2 cellular contexts compared by ENCODE assay signal in the genomic region with DNA sequence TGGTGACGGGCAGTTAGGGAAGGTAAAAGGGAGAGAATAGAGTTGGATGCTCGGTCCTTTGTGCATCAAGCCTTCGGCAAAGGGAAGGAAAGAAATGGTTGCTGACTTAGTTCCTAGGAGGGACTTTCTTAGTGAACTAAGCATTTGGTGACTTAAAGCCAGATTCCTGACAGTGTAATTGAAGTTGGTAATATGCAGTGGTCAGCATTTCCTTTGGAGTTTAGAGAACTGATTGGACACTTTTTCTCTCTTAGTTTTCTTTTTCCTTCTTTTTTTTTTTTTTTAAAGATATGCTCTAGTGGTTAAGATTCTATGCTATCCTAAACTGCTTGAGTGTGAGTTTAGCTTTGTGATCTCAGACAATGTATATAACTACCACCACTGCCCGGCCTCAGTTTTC.
TF ChIP-seq lines count a peak whose summit lies in the region.

No MANE protein-coding gene starts in this region.

TF ChIP-seq in HEK293, 187 proteins besides CTCF, POLR2A, EP300 and RAD21 (continues in another document):
- TF ChIP-seq ZBTB1 (tag by site-specific recombination; IDR thresholded peaks at IDR 0.05), result no peak
- TF ChIP-seq, protein P1, sequence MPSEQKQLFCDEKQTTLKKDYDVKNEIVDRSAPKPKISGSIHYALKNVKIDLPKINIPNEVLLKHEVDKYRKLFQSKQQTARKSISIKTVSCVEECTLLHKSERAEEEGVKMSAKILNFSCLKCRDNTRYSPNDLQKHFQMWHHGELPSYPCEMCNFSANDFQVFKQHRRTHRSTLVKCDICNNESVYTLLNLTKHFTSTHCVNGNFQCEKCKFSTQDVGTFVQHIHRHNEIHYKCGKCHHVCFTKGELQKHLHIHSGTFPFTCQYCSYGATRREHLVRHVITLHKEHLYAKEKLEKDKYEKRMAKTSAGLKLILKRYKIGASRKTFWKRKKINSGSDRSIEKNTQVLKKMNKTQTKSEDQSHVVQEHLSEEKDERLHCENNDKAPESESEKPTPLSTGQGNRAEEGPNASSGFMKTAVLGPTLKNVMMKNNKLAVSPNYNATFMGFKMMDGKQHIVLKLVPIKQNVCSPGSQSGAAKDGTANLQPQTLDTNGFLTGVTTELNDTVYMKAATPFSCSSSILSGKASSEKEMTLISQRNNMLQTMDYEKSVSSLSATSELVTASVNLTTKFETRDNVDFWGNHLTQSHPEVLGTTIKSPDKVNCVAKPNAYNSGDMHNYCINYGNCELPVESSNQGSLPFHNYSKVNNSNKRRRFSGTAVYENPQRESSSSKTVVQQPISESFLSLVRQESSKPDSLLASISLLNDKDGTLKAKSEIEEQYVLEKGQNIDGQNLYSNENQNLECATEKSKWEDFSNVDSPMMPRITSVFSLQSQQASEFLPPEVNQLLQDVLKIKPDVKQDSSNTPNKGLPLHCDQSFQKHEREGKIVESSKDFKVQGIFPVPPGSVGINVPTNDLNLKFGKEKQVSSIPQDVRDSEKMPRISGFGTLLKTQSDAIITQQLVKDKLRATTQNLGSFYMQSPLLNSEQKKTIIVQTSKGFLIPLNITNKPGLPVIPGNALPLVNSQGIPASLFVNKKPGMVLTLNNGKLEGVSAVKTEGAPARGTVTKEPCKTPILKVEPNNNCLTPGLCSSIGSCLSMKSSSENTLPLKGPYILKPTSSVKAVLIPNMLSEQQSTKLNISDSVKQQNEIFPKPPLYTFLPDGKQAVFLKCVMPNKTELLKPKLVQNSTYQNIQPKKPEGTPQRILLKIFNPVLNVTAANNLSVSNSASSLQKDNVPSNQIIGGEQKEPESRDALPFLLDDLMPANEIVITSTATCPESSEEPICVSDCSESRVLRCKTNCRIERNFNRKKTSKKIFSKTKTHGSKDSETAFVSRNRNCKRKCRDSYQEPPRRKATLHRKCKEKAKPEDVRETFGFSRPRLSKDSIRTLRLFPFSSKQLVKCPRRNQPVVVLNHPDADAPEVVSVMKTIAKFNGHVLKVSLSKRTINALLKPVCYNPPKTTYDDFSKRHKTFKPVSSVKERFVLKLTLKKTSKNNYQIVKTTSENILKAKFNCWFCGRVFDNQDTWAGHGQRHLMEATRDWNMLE (tag by site-specific recombination; conservative IDR thresholded peaks at IDR 0.05; ENCODE audit: low read depth), result no peak
- no peak for TF ChIP-seq ZNF112 (tag by site-specific recombination; IDR thresholded peaks at IDR 0.05)
- TF ChIP-seq ZNF221 (tag by site-specific recombination; IDR thresholded peaks at IDR 0.05; ENCODE audit: borderline replicate concordance), result no peak
- TF ChIP-seq ZNF280D (tag by site-specific recombination; IDR thresholded peaks at IDR 0.05), result no peak
- TF ChIP-seq YY1 (tag by site-specific recombination; IDR thresholded peaks at IDR 0.05), result no peak
- no peak for TF ChIP-seq ZNF843 (tag by site-specific recombination; IDR thresholded peaks at IDR 0.05)

TF ChIP-seq in K562, 482 proteins besides CTCF, POLR2A, EP300 and RAD21:
- TF ChIP-seq ZNF316 (IDR thresholded peaks at IDR 0.05) (peak; percentile 90), MAFG (tag; conservative IDR thresholded peaks at IDR 0.05) (0 out of 2 replicates have a peak, but pooled peaks have one; percentile 39), HOXB6 (CRISPR knock-in tag; IDR thresholded peaks at IDR 0.05; ENCODE audit: borderline replicate concordance) (no peak), FOS (IDR thresholded peaks at IDR 0.05; ENCODE audit: extremely low read depth, insufficient read length) (no peak), BCL6 (CRISPR knock-in tag; IDR thresholded peaks at IDR 0.05) (no peak), MAFF (IDR thresholded peaks at IDR 0.05; ENCODE audit: low read length) (peak; percentile 37; the same call in 1 of the 2 replicates), C11orf30 (IDR thresholded peaks at IDR 0.05; ENCODE audit: low read depth) (peak; percentile 68), MAFK (IDR thresholded peaks at IDR 0.05; ENCODE audit: low read length) (peak; percentile 50; the same call in 1 of the 2 replicates), U2AF2 (optimal IDR thresholded peaks at IDR 0.05; ENCODE audit: low read depth, low read length) (no peak), BRF2 (IDR thresholded peaks at IDR 0.05; ENCODE audit: borderline replicate concordance, insufficient read depth, insufficient read length) (no peak), ZNF695 (CRISPR knock-in tag; IDR thresholded peaks at IDR 0.05) (no peak), MAX (CRISPR knock-in tag; IDR thresholded peaks at IDR 0.05) (no peak)
- TF ChIP-seq, protein P2, sequence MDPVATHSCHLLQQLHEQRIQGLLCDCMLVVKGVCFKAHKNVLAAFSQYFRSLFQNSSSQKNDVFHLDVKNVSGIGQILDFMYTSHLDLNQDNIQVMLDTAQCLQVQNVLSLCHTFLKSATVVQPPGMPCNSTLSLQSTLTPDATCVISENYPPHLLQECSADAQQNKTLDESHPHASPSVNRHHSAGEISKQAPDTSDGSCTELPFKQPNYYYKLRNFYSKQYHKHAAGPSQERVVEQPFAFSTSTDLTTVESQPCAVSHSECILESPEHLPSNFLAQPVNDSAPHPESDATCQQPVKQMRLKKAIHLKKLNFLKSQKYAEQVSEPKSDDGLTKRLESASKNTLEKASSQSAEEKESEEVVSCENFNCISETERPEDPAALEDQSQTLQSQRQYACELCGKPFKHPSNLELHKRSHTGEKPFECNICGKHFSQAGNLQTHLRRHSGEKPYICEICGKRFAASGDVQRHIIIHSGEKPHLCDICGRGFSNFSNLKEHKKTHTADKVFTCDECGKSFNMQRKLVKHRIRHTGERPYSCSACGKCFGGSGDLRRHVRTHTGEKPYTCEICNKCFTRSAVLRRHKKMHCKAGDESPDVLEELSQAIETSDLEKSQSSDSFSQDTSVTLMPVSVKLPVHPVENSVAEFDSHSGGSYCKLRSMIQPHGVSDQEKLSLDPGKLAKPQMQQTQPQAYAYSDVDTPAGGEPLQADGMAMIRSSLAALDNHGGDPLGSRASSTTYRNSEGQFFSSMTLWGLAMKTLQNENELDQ (CRISPR knock-in tag; IDR thresholded peaks at IDR 0.05; ENCODE audit: borderline replicate concordance), result no peak
